Comparison of ENCODE assay signal across 15 cellular contexts in the genomic region with DNA sequence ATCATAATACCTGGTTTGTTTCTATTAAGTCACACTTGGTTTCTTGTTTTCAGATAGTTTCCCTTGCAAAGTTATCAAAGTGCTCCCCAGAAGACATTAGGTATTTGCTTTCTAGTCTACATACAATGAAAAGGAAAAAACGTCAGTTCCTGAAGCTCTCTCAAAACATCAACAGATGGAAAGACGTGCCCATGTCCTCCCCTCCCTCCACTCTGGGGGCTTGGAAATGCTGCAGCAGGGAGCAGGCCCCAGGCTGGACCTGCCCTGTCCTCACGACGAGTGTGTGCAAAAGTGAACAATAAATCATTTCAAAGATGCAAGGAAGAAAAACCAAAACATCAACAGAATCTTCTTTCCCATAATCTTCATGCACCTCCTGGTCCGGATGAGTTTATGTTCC.
DNase-seq lines count a peak whose midpoint lies in the region; FAIRE-seq and TF ChIP-seq lines count a peak whose summit lies in the region.
"Had no signal": no experiment of that assay in that cellular context is flagged by ENCODE, and none has a peak within 500 bp of the region (broad histone marks: within the 10 kb centered on the region; RNA-seq: fewer than 3 reads in every experiment).

No MANE protein-coding gene starts in this region.

- no peaks in the 10 kb centered on the region for H3K27me3 Mint-ChIP-seq in H9 (ENCODE audit: low read depth)
- peaks cover 2% of the 10 kb centered on the region for H3K27me3 Mint-ChIP-seq in endothelial cell (ENCODE audit: unreplicated experiment)
- H3K27me3 Mint-ChIP-seq in neural crest cell (ENCODE audit: low read depth) = no peaks in the 10 kb centered on the region

- H3K79me1 ChIP-seq in H9 (ENCODE audit: insufficient read depth, low read depth, low read length, poor library complexity, severe bottlenecking) (no peaks in the 10 kb centered on the region), trophoblast cell (ENCODE audit: low read length) (no peaks in the 10 kb centered on the region)

- H2BK120ac ChIP-seq in H9 (ENCODE audit: low read depth, low read length, poor library complexity, severe bottlenecking) (no peak overlapping the region), trophoblast cell (ENCODE audit: insufficient read depth, low read length, poor library complexity) (no peak overlapping the region)

- DNase-seq in GM12892 (ENCODE audit: insufficient read length) (no peak), H9 (no peak), endothelial cell (ENCODE audit: low spot score) (no peak), neural crest cell (ENCODE audit: low read depth, low spot score) (no peak), DMS153 treated with DMSO at 0.1 percent for 48 hours (lab: John Stamatoyannopoulos, UW; ENCODE audit: unreplicated experiment) (no peak), lower leg skin (ENCODE audit: low spot score in 2 of 2) (no peak), trophoblast cell (no peak)
- DNase-seq: ACHN; CD4-positive, CD25-positive, alpha-beta regulatory T cell; DMS79 treated with DMSO at 0.1 percent for 48 hours; NCI-H1436 treated with DMSO at 0.1 percent for 48 hours; NCI-H2081 treated with DMSO at 0.1 percent for 48 hours; NCI-H226 had no signal

- H3K4ac ChIP-seq in H9 (ENCODE audit: low read depth, low read length) = no peak overlapping the region
- no peak overlapping the region for H3K4ac ChIP-seq in trophoblast cell (ENCODE audit: low read depth, low read length)

- H3K27ac ChIP-seq in H9 (ENCODE audit: insufficient read length, low read depth, low read length) = no peak overlapping the region
- no peak overlapping the region for H3K27ac ChIP-seq in trophoblast cell (ENCODE audit: low read depth, low read length)
- H3K27ac ChIP-seq: HL-60 had no signal

- H2BK5ac ChIP-seq in H9 (ENCODE audit: insufficient read length, low read length) = no peak overlapping the region
- no peak overlapping the region for H2BK5ac ChIP-seq in trophoblast cell (ENCODE audit: low read depth, low read length, poor library complexity)

- H3K27me3 ChIP-seq in H9 (ENCODE audit: insufficient read depth, low read length) = no peaks in the 10 kb centered on the region
- H3K27me3 ChIP-seq in trophoblast cell (ENCODE audit: insufficient read depth, low read length) = no peaks in the 10 kb centered on the region

- no peak overlapping the region for H2BK12ac ChIP-seq in H9 (ENCODE audit: insufficient read length, low read depth, low read length)
- no peak overlapping the region for H2BK12ac ChIP-seq in trophoblast cell (ENCODE audit: low read length)

- no peak overlapping the region for H4K12ac ChIP-seq in trophoblast cell (ENCODE audit: low read depth, low read length)

- no peak overlapping the region for H2AK5ac ChIP-seq in H9 (ENCODE audit: insufficient read length, low read length)
- H2AK5ac ChIP-seq in trophoblast cell (ENCODE audit: low read length) = no peak overlapping the region

- no peak overlapping the region for H2BK15ac ChIP-seq in H9 (ENCODE audit: low read depth, low read length)

- H3K4me2 ChIP-seq in H9 (ENCODE audit: insufficient read depth, insufficient read length, low read length) (no peak overlapping the region), trophoblast cell (ENCODE audit: low read length) (no peak overlapping the region)

- H3K18ac ChIP-seq in H9 (ENCODE audit: insufficient read length, low read depth, low read length) (no peak overlapping the region), trophoblast cell (ENCODE audit: low read length) (no peak overlapping the region)

- no peak for TF ChIP-seq CTCF in H9 (conservative IDR thresholded peaks at IDR 0.05)
- TF ChIP-seq CTCF in endothelial cell (IDR thresholded peaks at IDR 0.05; ENCODE audit: unreplicated experiment) = no peak
- TF ChIP-seq CTCF in neural crest cell (conservative IDR thresholded peaks at IDR 0.05) = no peak
- TF ChIP-seq CTCF in lower leg skin (IDR thresholded peaks at IDR 0.05) = no peak

- H3K14ac ChIP-seq in H9 (ENCODE audit: insufficient read depth, low read length) (no peak overlapping the region), trophoblast cell (ENCODE audit: low read length) (no peak overlapping the region)

- H3K4me1 ChIP-seq in H9 (ENCODE audit: insufficient read depth, low read length) (no peaks in the 10 kb centered on the region), trophoblast cell (ENCODE audit: control insufficient read depth in 1 of 2, insufficient read depth in 2 of 2, low read length in 2 of 2) (no peaks in the 10 kb centered on the region)

- H3K79me2 ChIP-seq in H9 (ENCODE audit: insufficient read depth, low read length) = no peaks in the 10 kb centered on the region
- H3K79me2 ChIP-seq in trophoblast cell (ENCODE audit: control insufficient read depth, insufficient read depth, low read length, poor library complexity) = no peaks in the 10 kb centered on the region

- H3K4me3 Mint-ChIP-seq in H9 (no peak overlapping the region), endothelial cell (ENCODE audit: unreplicated experiment) (peak overlapping the region; percentile 14), neural crest cell (no peak overlapping the region)
- H3K4me3 Mint-ChIP-seq: CD4-positive, CD25-positive, alpha-beta regulatory T cell had no signal

- H3K4me1 Mint-ChIP-seq in H9 = peaks cover 14 to 15% of the 10 kb centered on the region in 2 experiments; a peak in 3 of 4 replicates
- peaks cover 10% of the 10 kb centered on the region for H3K4me1 Mint-ChIP-seq in endothelial cell (ENCODE audit: unreplicated experiment)
- peaks cover 43% of the 10 kb centered on the region for H3K4me1 Mint-ChIP-seq in neural crest cell
- H3K4me1 Mint-ChIP-seq: CD4-positive, CD25-positive, alpha-beta regulatory T cell had no signal

- H3T11ph ChIP-seq in H9 (ENCODE audit: low read length) = no peak overlapping the region

- TF ChIP-seq POLR2A in GM12892 (IDR thresholded peaks at IDR 0.05; ENCODE audit: low read depth, low read length) = no peak
- no peak for TF ChIP-seq POLR2A in lower leg skin (IDR thresholded peaks at IDR 0.05)

- H3K27ac Mint-ChIP-seq in H9 (peak overlapping the region in 2 of 3 experiments; percentile 21 to 81; a peak in 2 of 7 replicates), endothelial cell (ENCODE audit: unreplicated experiment) (peak overlapping the region; percentile 92), neural crest cell (ENCODE audit: unreplicated experiment) (peak overlapping the region; percentile 36)
- H3K27ac Mint-ChIP-seq: CD4-positive, CD25-positive, alpha-beta regulatory T cell had no signal

- no peak overlapping the region for H2BK20ac ChIP-seq in H9 (ENCODE audit: low read depth, low read length, poor library complexity, severe bottlenecking)

- intact Hi-C loops in lower leg skin (cut with DNase I; ENCODE audit: low total_unique reads) = no loop called here

- no peaks in the 10 kb centered on the region for H3K36me3 Mint-ChIP-seq in H9 (ENCODE audit: insufficient read depth in 1 of 3, low read depth in 3 of 3)
- no peaks in the 10 kb centered on the region for H3K36me3 Mint-ChIP-seq in endothelial cell (ENCODE audit: low read depth, unreplicated experiment)
- peaks cover 5% of the 10 kb centered on the region for H3K36me3 Mint-ChIP-seq in neural crest cell (ENCODE audit: low read depth)
- H3K36me3 Mint-ChIP-seq: CD4-positive, CD25-positive, alpha-beta regulatory T cell had no signal

- H3K23me2 ChIP-seq in H9 (ENCODE audit: insufficient read length, low read depth, low read length, poor library complexity, severe bottlenecking) = no peaks in the 10 kb centered on the region

- H4K20me1 ChIP-seq in H9 (ENCODE audit: control insufficient read depth, insufficient read depth, insufficient read length) = no peaks in the 10 kb centered on the region

- H3K9me3 ChIP-seq in H9 (ENCODE audit: control insufficient read depth, low read depth, low read length) = no peaks in the 10 kb centered on the region
- H3K9me3 ChIP-seq in trophoblast cell (ENCODE audit: insufficient read depth, low read depth, low read length) = no peaks in the 10 kb centered on the region

- H3K36me3 ChIP-seq in trophoblast cell (ENCODE audit: control insufficient read depth in 1 of 2, insufficient read depth in 2 of 2, low read length in 2 of 2) = no peaks in the 10 kb centered on the region

- no peak overlapping the region for H3K56ac ChIP-seq in H9 (ENCODE audit: insufficient read length, low read depth, low read length)

- H4K91ac ChIP-seq in H9 (ENCODE audit: insufficient read length, low read depth, low read length) (no peak overlapping the region), trophoblast cell (ENCODE audit: low read depth, low read length) (no peak overlapping the region)

- H3K23ac ChIP-seq in H9 (ENCODE audit: insufficient read length, low read depth, low read length) (no peak overlapping the region), trophoblast cell (ENCODE audit: low read length) (no peak overlapping the region)

- H2AFZ ChIP-seq in H9 (ENCODE audit: low read length) (no peak overlapping the region), trophoblast cell (ENCODE audit: insufficient read depth, low read length, poor library complexity) (no peak overlapping the region)

- H3K4me3 ChIP-seq in lower leg skin (ENCODE audit: low read depth, poor library complexity, severe bottlenecking) (no peak overlapping the region), trophoblast cell (ENCODE audit: low read depth, low read length) (no peak overlapping the region)
- H3K4me3 ChIP-seq: K562 had no signal

- peak; percentile 44 for FAIRE-seq in GM12892 (lab: Jason Lieb, UNC)
- FAIRE-seq: K562 had no signal

- WGBS in H9 (ENCODE audit: extremely low coverage, insufficient read length, low lambda C conversion rate) = no CpG with 5 or more reads among the region's 5 CpGs
- WGBS in lower leg skin, 2 donors = 59 to 61% methylated on average over 5 of the region's 5 CpGs
- WGBS in trophoblast cell (ENCODE audit: extremely low coverage, insufficient coverage, insufficient read length) = no CpG with 5 or more reads among the region's 5 CpGs

- no peaks in the 10 kb centered on the region for H3K9me3 Mint-ChIP-seq in H9
- H3K9me3 Mint-ChIP-seq in endothelial cell (ENCODE audit: unreplicated experiment) = no peaks in the 10 kb centered on the region
- H3K9me3 Mint-ChIP-seq in neural crest cell = no peaks in the 10 kb centered on the region
- H3K9me3 Mint-ChIP-seq: CD4-positive, CD25-positive, alpha-beta regulatory T cell had no signal

- H4K5ac ChIP-seq in H9 (ENCODE audit: insufficient read length, low read depth, low read length) = no peak overlapping the region

- H3K9ac ChIP-seq in H9 (ENCODE audit: extremely low read depth, insufficient read length, low read length) (no peak overlapping the region), trophoblast cell (ENCODE audit: low read length) (no peak overlapping the region)

- H4K8ac ChIP-seq in H9 (replicated peaks; ENCODE audit: insufficient read length, low read depth, low read length) (no peak overlapping the region), trophoblast cell (ENCODE audit: low read depth, low read length) (no peak overlapping the region)

Comparison
In these comparisons a context has a peak if more than half of its experiments do, and no peak if none do; other contexts are left out.
1. H3K27ac Mint-ChIP-seq: peak in every context shown above with its lines; median percentile 92 in endothelial cell; 51 in H9; 36 in neural crest cell.